ENCODE assay signal across 1 cellular context in genomic region chr5:43313035-43313853, GRCh38.
A peak's percentile ranks its signal among the peaks of the same experiment; 100 is the strongest.
TF ChIP-seq lines count a peak whose summit lies in the region.

Gene HMGCS1 (minus strand): TSS chr5:43313412. CDS start chr5:43298965, 14,447 bp downstream.

TF ChIP-seq in K562, 482 proteins besides CTCF, POLR2A, EP300 and RAD21 (continued from another document and continues in another):
- TF ChIP-seq MTF1 (CRISPR knock-in tag; IDR thresholded peaks at IDR 0.05; ENCODE audit: borderline replicate concordance) (no peak), RFX5 (IDR thresholded peaks at IDR 0.05; ENCODE audit: low read depth, low read length) (peak; percentile 73), GTF3C2 (IDR thresholded peaks at IDR 0.05; ENCODE audit: borderline replicate concordance, extremely low read depth, insufficient read length) (no peak), E2F1 (CRISPR knock-in tag; IDR thresholded peaks at IDR 0.05) (peak; percentile 49; the same call in 1 of the 2 replicates), PHF21A (IDR thresholded peaks at IDR 0.05; ENCODE audit: borderline replicate concordance, low read depth) (no peak), PRMT5 (CRISPR knock-in tag; IDR thresholded peaks at IDR 0.05) (no peak), SMARCA4 (IDR thresholded peaks at IDR 0.05) (no peak), RHOXF2B (CRISPR knock-in tag; conservative IDR thresholded peaks at IDR 0.05) (0 out of 2 replicates have a peak, but pooled peaks have one; percentile 2), ARNT (IDR thresholded peaks at IDR 0.05) (peak in 1 of 2 experiments; percentile 99; a peak in 2 of 4 replicates), GABPB1 (CRISPR knock-in tag; IDR thresholded peaks at IDR 0.05) (no peak; the same call in 1 of the 2 replicates), ZFP91 (CRISPR knock-in tag; IDR thresholded peaks at IDR 0.05) (no peak), SLC30A9 (CRISPR knock-in tag; IDR thresholded peaks at IDR 0.05) (no peak), ZNF551 (CRISPR knock-in tag; IDR thresholded peaks at IDR 0.05) (no peak), DDX20 (tag; IDR thresholded peaks at IDR 0.05; ENCODE audit: low read depth) (no peak), HDAC8 (tag; IDR thresholded peaks at IDR 0.05) (0 out of 2 replicates have a peak, but pooled peaks have one; percentile 40), ESRRA (IDR thresholded peaks at IDR 0.05; ENCODE audit: borderline replicate concordance, low read depth) (peak; percentile 80), YBX1 (IDR thresholded peaks at IDR 0.05) (no peak), FOXK1 (CRISPR knock-in tag; IDR thresholded peaks at IDR 0.05; ENCODE audit: borderline replicate concordance) (no peak), MCM7 (IDR thresholded peaks at IDR 0.05) (no peak), RBM14 (IDR thresholded peaks at IDR 0.05; ENCODE audit: borderline replicate concordance, insufficient read depth, low read depth, low read length) (peak; percentile 94; the same call in 1 of the 2 replicates), PURB (CRISPR knock-in tag; IDR thresholded peaks at IDR 0.05; ENCODE audit: low read depth) (no peak), SMC3 (conservative IDR thresholded peaks at IDR 0.05; ENCODE audit: insufficient read depth, low read depth, low read length) (no peak), KDM2B (CRISPR knock-in tag; IDR thresholded peaks at IDR 0.05) (no peak), ZNF75A (CRISPR knock-in tag; IDR thresholded peaks at IDR 0.05) (no peak), CHD2 (IDR thresholded peaks at IDR 0.05; ENCODE audit: low read depth, low read length) (peak; percentile 94), DEAF1 (CRISPR knock-in tag; IDR thresholded peaks at IDR 0.05) (no peak), ETV1 (tag; conservative IDR thresholded peaks at IDR 0.05; ENCODE audit: low read depth) (peak; percentile 40), ZNF347 (CRISPR knock-in tag; IDR thresholded peaks at IDR 0.05; ENCODE audit: low read depth) (no peak)
- TF ChIP-seq, protein P1, sequence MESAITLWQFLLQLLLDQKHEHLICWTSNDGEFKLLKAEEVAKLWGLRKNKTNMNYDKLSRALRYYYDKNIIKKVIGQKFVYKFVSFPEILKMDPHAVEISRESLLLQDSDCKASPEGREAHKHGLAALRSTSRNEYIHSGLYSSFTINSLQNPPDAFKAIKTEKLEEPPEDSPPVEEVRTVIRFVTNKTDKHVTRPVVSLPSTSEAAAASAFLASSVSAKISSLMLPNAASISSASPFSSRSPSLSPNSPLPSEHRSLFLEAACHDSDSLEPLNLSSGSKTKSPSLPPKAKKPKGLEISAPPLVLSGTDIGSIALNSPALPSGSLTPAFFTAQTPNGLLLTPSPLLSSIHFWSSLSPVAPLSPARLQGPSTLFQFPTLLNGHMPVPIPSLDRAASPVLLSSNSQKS (CRISPR knock-in tag; IDR thresholded peaks at IDR 0.05) = no peak
- TF ChIP-seq, protein P2, sequence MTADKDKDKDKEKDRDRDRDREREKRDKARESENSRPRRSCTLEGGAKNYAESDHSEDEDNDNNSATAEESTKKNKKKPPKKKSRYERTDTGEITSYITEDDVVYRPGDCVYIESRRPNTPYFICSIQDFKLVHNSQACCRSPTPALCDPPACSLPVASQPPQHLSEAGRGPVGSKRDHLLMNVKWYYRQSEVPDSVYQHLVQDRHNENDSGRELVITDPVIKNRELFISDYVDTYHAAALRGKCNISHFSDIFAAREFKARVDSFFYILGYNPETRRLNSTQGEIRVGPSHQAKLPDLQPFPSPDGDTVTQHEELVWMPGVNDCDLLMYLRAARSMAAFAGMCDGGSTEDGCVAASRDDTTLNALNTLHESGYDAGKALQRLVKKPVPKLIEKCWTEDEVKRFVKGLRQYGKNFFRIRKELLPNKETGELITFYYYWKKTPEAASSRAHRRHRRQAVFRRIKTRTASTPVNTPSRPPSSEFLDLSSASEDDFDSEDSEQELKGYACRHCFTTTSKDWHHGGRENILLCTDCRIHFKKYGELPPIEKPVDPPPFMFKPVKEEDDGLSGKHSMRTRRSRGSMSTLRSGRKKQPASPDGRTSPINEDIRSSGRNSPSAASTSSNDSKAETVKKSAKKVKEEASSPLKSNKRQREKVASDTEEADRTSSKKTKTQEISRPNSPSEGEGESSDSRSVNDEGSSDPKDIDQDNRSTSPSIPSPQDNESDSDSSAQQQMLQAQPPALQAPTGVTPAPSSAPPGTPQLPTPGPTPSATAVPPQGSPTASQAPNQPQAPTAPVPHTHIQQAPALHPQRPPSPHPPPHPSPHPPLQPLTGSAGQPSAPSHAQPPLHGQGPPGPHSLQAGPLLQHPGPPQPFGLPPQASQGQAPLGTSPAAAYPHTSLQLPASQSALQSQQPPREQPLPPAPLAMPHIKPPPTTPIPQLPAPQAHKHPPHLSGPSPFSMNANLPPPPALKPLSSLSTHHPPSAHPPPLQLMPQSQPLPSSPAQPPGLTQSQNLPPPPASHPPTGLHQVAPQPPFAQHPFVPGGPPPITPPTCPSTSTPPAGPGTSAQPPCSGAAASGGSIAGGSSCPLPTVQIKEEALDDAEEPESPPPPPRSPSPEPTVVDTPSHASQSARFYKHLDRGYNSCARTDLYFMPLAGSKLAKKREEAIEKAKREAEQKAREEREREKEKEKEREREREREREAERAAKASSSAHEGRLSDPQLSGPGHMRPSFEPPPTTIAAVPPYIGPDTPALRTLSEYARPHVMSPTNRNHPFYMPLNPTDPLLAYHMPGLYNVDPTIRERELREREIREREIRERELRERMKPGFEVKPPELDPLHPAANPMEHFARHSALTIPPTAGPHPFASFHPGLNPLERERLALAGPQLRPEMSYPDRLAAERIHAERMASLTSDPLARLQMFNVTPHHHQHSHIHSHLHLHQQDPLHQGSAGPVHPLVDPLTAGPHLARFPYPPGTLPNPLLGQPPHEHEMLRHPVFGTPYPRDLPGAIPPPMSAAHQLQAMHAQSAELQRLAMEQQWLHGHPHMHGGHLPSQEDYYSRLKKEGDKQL (CRISPR knock-in tag; IDR thresholded peaks at IDR 0.05; ENCODE audit: borderline replicate concordance) = no peak
- TF ChIP-seq, protein P3, sequence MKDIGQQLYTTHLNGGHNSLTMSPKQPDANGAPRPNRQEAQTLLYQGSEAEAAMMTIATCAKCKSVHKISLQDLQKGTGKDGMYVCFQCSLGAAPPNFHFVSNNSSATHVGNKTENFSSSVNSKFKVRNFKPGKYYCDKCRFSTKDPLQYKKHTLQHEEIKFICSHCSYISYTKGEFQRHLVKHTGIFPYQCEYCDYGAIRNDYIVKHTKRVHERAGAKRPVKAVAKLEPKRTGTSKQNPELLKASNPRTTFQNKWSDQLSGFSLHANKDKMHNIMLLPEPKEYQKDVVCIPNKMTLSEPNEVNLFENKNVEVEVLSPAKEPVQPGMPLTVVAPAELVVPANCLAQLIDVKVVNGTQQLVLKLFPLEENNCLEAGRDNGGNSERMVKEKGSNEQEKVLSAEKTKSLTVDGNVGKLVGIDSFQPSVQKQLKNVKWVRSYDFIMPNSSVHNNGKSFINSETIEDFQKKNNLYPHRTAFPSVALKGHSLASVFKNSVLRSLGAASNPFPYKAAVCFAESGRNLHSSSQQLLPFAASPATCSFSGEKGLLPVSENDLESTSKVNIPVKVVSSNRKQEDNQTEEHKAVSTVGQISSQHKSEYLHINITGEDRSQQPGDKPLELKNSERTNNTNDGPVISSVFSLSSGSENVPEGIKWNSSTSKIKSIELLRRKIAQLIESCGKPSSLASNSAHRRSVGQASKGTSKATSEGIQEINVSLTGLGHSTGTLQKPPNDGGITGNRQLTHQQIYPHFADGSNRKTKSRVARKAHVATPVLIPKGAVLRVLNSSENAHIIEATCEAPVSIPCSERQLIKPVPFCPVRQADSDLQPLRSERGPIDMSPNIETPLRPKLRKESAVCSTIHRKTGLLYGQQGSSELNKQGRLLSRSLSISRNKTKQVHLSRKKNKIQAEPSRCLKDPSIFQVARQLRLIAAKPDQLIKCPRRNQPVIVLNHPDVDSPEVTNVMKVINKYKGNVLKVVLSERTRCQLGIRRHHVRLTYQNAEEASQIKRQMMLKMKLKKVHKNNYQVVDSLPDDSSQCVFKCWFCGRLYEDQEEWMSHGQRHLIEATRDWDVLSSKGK (CRISPR knock-in tag; IDR thresholded peaks at IDR 0.05) = no peak
- TF ChIP-seq, protein P4, sequence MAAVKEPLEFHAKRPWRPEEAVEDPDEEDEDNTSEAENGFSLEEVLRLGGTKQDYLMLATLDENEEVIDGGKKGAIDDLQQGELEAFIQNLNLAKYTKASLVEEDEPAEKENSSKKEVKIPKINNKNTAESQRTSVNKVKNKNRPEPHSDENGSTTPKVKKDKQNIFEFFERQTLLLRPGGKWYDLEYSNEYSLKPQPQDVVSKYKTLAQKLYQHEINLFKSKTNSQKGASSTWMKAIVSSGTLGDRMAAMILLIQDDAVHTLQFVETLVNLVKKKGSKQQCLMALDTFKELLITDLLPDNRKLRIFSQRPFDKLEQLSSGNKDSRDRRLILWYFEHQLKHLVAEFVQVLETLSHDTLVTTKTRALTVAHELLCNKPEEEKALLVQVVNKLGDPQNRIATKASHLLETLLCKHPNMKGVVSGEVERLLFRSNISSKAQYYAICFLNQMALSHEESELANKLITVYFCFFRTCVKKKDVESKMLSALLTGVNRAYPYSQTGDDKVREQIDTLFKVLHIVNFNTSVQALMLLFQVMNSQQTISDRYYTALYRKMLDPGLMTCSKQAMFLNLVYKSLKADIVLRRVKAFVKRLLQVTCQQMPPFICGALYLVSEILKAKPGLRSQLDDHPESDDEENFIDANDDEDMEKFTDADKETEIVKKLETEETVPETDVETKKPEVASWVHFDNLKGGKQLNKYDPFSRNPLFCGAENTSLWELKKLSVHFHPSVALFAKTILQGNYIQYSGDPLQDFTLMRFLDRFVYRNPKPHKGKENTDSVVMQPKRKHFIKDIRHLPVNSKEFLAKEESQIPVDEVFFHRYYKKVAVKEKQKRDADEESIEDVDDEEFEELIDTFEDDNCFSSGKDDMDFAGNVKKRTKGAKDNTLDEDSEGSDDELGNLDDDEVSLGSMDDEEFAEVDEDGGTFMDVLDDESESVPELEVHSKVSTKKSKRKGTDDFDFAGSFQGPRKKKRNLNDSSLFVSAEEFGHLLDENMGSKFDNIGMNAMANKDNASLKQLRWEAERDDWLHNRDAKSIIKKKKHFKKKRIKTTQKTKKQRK (IDR thresholded peaks at IDR 0.05; ENCODE audit: borderline replicate concordance, low read depth, low read length) = peak; percentile 91
- TF ChIP-seq, protein P5, sequence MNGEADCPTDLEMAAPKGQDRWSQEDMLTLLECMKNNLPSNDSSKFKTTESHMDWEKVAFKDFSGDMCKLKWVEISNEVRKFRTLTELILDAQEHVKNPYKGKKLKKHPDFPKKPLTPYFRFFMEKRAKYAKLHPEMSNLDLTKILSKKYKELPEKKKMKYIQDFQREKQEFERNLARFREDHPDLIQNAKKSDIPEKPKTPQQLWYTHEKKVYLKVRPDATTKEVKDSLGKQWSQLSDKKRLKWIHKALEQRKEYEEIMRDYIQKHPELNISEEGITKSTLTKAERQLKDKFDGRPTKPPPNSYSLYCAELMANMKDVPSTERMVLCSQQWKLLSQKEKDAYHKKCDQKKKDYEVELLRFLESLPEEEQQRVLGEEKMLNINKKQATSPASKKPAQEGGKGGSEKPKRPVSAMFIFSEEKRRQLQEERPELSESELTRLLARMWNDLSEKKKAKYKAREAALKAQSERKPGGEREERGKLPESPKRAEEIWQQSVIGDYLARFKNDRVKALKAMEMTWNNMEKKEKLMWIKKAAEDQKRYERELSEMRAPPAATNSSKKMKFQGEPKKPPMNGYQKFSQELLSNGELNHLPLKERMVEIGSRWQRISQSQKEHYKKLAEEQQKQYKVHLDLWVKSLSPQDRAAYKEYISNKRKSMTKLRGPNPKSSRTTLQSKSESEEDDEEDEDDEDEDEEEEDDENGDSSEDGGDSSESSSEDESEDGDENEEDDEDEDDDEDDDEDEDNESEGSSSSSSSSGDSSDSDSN (IDR thresholded peaks at IDR 0.05; ENCODE audit: borderline replicate concordance in 1 of 2, low read depth in 2 of 2, low read length in 2 of 2) = peak in 1 of 2 experiments; percentile 53; a peak in 1 of 4 replicates
